3 cellular contexts compared by ENCODE assay signal in genomic region chr5:109544873-109545272, GRCh38.
DNase-seq lines count a peak whose midpoint lies in the region; ATAC-seq, FAIRE-seq and TF ChIP-seq lines count a peak whose summit lies in the region.
"Not testable (repeated sequence)": the region's sequence is repeated elsewhere in the genome, so short reads cannot be mapped to it uniquely, and the experiment has no call there.

No MANE protein-coding gene starts in this region.

- not testable (repeated sequence) for H3K4me1 ChIP-seq in HEK293 (ENCODE audit: control insufficient read depth, insufficient read depth, low read length); K562 (replicated peaks in 1 of 2; ENCODE audit: control insufficient read depth in 2 of 2, insufficient read depth in 2 of 2, low read length in 2 of 2); HepG2 (ENCODE audit: insufficient read depth, low read length)

- TF ChIP-seq POLR2A in K562 (conservative IDR thresholded peaks at IDR 0.05); HepG2 (IDR thresholded peaks at IDR 0.05; ENCODE audit: insufficient read depth in 1 of 2, low read depth in 2 of 2, low read length in 2 of 2): not testable (repeated sequence)

- H3K27ac ChIP-seq in HEK293 (ENCODE audit: extremely low read depth, low read depth, low read length); K562 (ENCODE audit: extremely low read depth, low read depth, low read length); HepG2 (ENCODE audit: extremely low read length, insufficient read depth, low read length): not testable (repeated sequence)

- in situ Hi-C loops in K562 (cut with MboI); HepG2 (cut with HindIII; ENCODE audit: extremely low pct_ligation_motif_present, low pct_unique_long_range_greater_than_20kb): not testable (repeated sequence)

- not testable (repeated sequence) for H3K4me2 ChIP-seq in K562 (ENCODE audit: insufficient read depth, low read length); HepG2 (ENCODE audit: low read depth, low read length)

- H2AFZ ChIP-seq in K562 (ENCODE audit: low read depth, low read length); HepG2 (ENCODE audit: low read length): not testable (repeated sequence)

- not testable (repeated sequence) for H3K9me1 ChIP-seq in K562 (ENCODE audit: control insufficient read depth, insufficient read depth, low read length)

- H3K36me3 ChIP-seq in HEK293 (ENCODE audit: control insufficient read depth in 2 of 2, insufficient read depth in 1 of 2, low read length in 2 of 2); K562 (ENCODE audit: control insufficient read depth, insufficient read depth, low read length); HepG2 (replicated peaks in 1 of 2; ENCODE audit: control insufficient read depth in 1 of 2, insufficient read depth in 2 of 2, low read length in 2 of 2): not testable (repeated sequence)

- FAIRE-seq in K562 (lab: Jason Lieb, UNC); HepG2 (lab: Jason Lieb, UNC): not testable (repeated sequence)

- not testable (repeated sequence) for TF ChIP-seq EP300 in K562 (IDR thresholded peaks at IDR 0.05; ENCODE audit: low read length); HepG2 (IDR thresholded peaks at IDR 0.05; ENCODE audit: low read depth in 2 of 2, low read length in 2 of 2); HepG2 (CRISPR knock-in tag; IDR thresholded peaks at IDR 0.05; ENCODE audit: borderline replicate concordance)

- TF ChIP-seq CTCF in HEK293 (tag by site-specific recombination; IDR thresholded peaks at IDR 0.05); K562 (IDR thresholded peaks at IDR 0.05 in 2 of 3, conservative IDR thresholded peaks at IDR 0.05 in 1 of 3; ENCODE audit: insufficient read depth in 2 of 3, low read depth in 1 of 3, low read length in 3 of 3); HepG2 (CRISPR knock-in tag; IDR thresholded peaks at IDR 0.05): not testable (repeated sequence)

- 0% methylated on average over 1 of the region's 1 CpG for WGBS in K562 (ENCODE audit: insufficient coverage, low coverage, missing lambda C conversion rate)
- 0% methylated on average over 1 of the region's 1 CpG for whole genome bisulfite sequencing in HepG2 (ENCODE audit: low lambda C conversion rate)

- DNase-seq in K562 (ENCODE audit: extremely low read depth in 1 of 4, low spot score in 3 of 4); HepG2 (ENCODE audit: low spot score): not testable (repeated sequence)

- not testable (repeated sequence) for H3K4me3 ChIP-seq in HEK293 (ENCODE audit: low read depth, low read length); K562; HepG2 (replicated peaks in 1 of 3; ENCODE audit: insufficient read depth in 1 of 3, low read depth in 2 of 3, low read length in 3 of 3)

- H3K9ac ChIP-seq in K562 (ENCODE audit: insufficient read depth in 1 of 2, low read depth in 2 of 2, low read length in 2 of 2); HepG2 (ENCODE audit: insufficient read depth, low read depth, low read length): not testable (repeated sequence)

- CTCF ChIA-PET in HEK293 (lab: Yijun Ruan, JAX); K562 (lab: Yijun Ruan, JAX; ENCODE audit: low intra/inter-chr PET ratio); HepG2 (lab: Yijun Ruan, JAX; ENCODE audit: low intra/inter-chr PET ratio, low total read pairs): not testable (repeated sequence)

- H3K9me3 ChIP-seq in HEK293 (ENCODE audit: control insufficient read depth, insufficient read depth, low read depth, low read length); K562 (replicated peaks; ENCODE audit: control insufficient read depth, insufficient read depth, low read depth, low read length); HepG2 (ENCODE audit: low read length): not testable (repeated sequence)

- ATAC-seq in K562, HepG2: not testable (repeated sequence)

- TF ChIP-seq RAD21 in K562 (CRISPR knock-in tag; conservative IDR thresholded peaks at IDR 0.05 in 1 of 2, IDR thresholded peaks at IDR 0.05 in 1 of 2); HepG2 (CRISPR knock-in tag; IDR thresholded peaks at IDR 0.05): not testable (repeated sequence)

- not testable (repeated sequence) for H4K20me1 ChIP-seq in K562 (replicated peaks; ENCODE audit: control insufficient read depth, insufficient read depth, low read length); HepG2 (ENCODE audit: insufficient read depth, low read length)

- intact Hi-C loops in K562 (cut with micrococcal nuclease); HepG2 (cut with micrococcal nuclease; ENCODE audit: unreplicated experiment): not testable (repeated sequence)

- POLR2A ChIA-PET in HEK293 (lab: Yijun Ruan, JAX); K562 (lab: Yijun Ruan, JAX); HepG2 (lab: Yijun Ruan, JAX): not testable (repeated sequence)

- not testable (repeated sequence) for H3K79me2 ChIP-seq in K562 (ENCODE audit: control insufficient read depth, insufficient read depth, low read length); HepG2 (ENCODE audit: insufficient read depth, low read length)

- BruUV-seq in K562 (replicated peaks; lab: Mats Ljungman, UMichigan); HepG2 (replicated peaks; lab: Mats Ljungman, UMichigan): not testable (repeated sequence)

- not testable (repeated sequence) for H3K27me3 ChIP-seq in K562 (ENCODE audit: control insufficient read depth in 2 of 2, insufficient read depth in 2 of 2, low read length in 2 of 2); HepG2 (ENCODE audit: control insufficient read depth in 1 of 2, insufficient read depth in 2 of 2, low read length in 2 of 2)

TF ChIP-seq in HEK293, 187 proteins besides CTCF, POLR2A, EP300 and RAD21:
- TF ChIP-seq ZNF146 (tag by site-specific recombination; IDR thresholded peaks at IDR 0.05), result peak; percentile 77
- TF ChIP-seq, protein P1, sequence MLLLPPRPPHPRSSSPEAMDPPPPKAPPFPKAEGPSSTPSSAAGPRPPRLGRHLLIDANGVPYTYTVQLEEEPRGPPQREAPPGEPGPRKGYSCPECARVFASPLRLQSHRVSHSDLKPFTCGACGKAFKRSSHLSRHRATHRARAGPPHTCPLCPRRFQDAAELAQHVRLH (tag by site-specific recombination; IDR thresholded peaks at IDR 0.05), result 0 out of 2 replicates have a peak, but pooled peaks have one; percentile 22

TF ChIP-seq in K562, 482 proteins besides CTCF, POLR2A, EP300 and RAD21:
- TF ChIP-seq ZNF146 (CRISPR knock-in tag; IDR thresholded peaks at IDR 0.05; ENCODE audit: unreplicated experiment), result peak; percentile 78
TF ChIP-seq in K562: peak in this region for 1; not testable (repeated sequence) for 481.

TF ChIP-seq in HepG2, 621 proteins besides CTCF, POLR2A, EP300 and RAD21:
- peak; percentile 11; the same call in 1 of the 2 replicates for TF ChIP-seq MNT (IDR thresholded peaks at IDR 0.05)
